11 cellular contexts compared by ENCODE assay signal in the genomic region with DNA sequence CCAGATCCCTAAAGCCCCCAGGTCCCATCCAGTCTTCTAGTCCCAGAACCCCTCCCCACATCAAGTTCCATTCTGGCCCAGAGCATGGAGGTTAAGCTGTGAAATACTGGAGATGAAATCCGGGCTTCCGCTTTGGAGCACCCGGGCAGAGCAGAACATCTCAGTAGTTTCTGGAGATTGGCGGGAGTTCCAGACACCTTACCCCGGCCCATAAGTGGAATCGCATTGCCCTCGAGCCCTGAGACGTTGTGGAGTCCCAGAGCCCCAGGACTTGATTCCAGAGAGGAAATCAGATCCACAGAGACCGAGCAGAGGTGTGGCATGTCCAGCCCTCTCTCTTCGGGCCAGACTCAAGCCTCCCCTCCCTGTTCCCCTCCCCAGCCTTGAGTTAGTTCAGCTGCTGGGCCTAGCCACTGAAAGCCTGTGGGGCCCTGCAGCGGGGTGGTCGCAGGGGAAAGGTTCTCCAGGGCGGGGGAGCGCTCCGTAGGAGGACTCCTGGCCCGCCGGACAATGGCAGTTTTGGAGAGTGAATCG. TPM values are rescaled to one million over a fixed set of nuclear protein-coding genes. Genes with fewer than 3 reads are reported as not detected.
DNase-seq lines count a peak whose midpoint lies in the region; ATAC-seq lines count a peak whose summit lies in the region.
"Had no signal": no experiment of that assay in that cellular context is flagged by ENCODE, and none has a peak within 500 bp of the region (broad histone marks: within the 10 kb centered on the region; RNA-seq: fewer than 3 reads in every experiment).

No MANE protein-coding gene starts in this region.

- no peak for ATAC-seq in natural killer cell treated with Interleukin-12 subunit alpha and Interleukin-12 subunit beta and Interleukin-15 and Interleukin-18, amount 100 ng/mL, for 72 hours

- DNase-seq in DMS79 (lab: John Stamatoyannopoulos, UW) (peak; percentile 79), H7 (peak; percentile 76), EL (no peak), ureter (ENCODE audit: low spot score) (no peak), hippocampal formation (lab: John Stamatoyannopoulos, UW) (no peak)
- DNase-seq in activated T-helper 1 cell treated with anti-CD3 and anti-CD28 coated beads, Interleukin-12 subunit alpha, Interleukin-12 subunit beta, Interleukin-2, Interleukin-4 antibody, amounts not matched to agents 30 ng/mL and 10 ng/mL and 1 ng/mL, durations not matched to agents 14 hours and 24 hours and 36 hours (ENCODE audit: low spot score), result no peak
- DNase-seq in natural killer cell treated with Interleukin-12 subunit alpha and Interleukin-12 subunit beta and Interleukin-15 and Interleukin-18, amount 100 ng/mL, for 72 hours (ENCODE audit: low spot score), result no peak
- DNase-seq: activated CD4-positive, CD25-positive, alpha-beta regulatory T cell treated with anti-CD3 and anti-CD28 coated beads, Interleukin-2, amount 50 U/mL, for 72 hours; central memory CD4-positive, alpha-beta T cell; left cardiac atrium; NCI-H2171 had no signal

- H3K4me1 Mint-ChIP-seq in activated T-helper 1 cell treated with anti-CD3 and anti-CD28 coated beads, Interleukin-12 subunit alpha, Interleukin-12 subunit beta, Interleukin-2, Interleukin-4 antibody, amounts not matched to agents 30 ng/mL and 10 ng/mL and 1 ng/mL, durations not matched to agents 14 hours and 24 hours and 36 hours (ENCODE audit: low read depth), result peaks cover 25% of the 10 kb centered on the region
- H3K4me1 Mint-ChIP-seq in natural killer cell treated with Interleukin-12 subunit alpha and Interleukin-12 subunit beta and Interleukin-15 and Interleukin-18, amount 100 ng/mL, for 72 hours (ENCODE audit: low read depth in 2 of 2), result peaks cover 16 to 17% of the 10 kb centered on the region in 2 donors

- peaks cover 7% of the 10 kb centered on the region for H3K36me3 Mint-ChIP-seq in activated T-helper 1 cell treated with anti-CD3 and anti-CD28 coated beads, Interleukin-12 subunit alpha, Interleukin-12 subunit beta, Interleukin-2, Interleukin-4 antibody, amounts not matched to agents 30 ng/mL and 10 ng/mL and 1 ng/mL, durations not matched to agents 14 hours and 24 hours and 36 hours (ENCODE audit: low read depth)
- H3K36me3 Mint-ChIP-seq in natural killer cell treated with Interleukin-12 subunit alpha and Interleukin-12 subunit beta and Interleukin-15 and Interleukin-18, amount 100 ng/mL, for 72 hours, result peaks cover 14% of the 10 kb centered on the region

- peak overlapping the region; percentile 42 for H3K4me3 ChIP-seq in H7 (ENCODE audit: insufficient read depth, low read depth, low read length)

- peak overlapping the region; percentile 40 for H3K27ac Mint-ChIP-seq in activated T-helper 1 cell treated with anti-CD3 and anti-CD28 coated beads, Interleukin-12 subunit alpha, Interleukin-12 subunit beta, Interleukin-2, Interleukin-4 antibody, amounts not matched to agents 30 ng/mL and 10 ng/mL and 1 ng/mL, durations not matched to agents 14 hours and 24 hours and 36 hours
- H3K27ac Mint-ChIP-seq in natural killer cell treated with Interleukin-12 subunit alpha and Interleukin-12 subunit beta and Interleukin-15 and Interleukin-18, amount 100 ng/mL, for 72 hours, result no peak overlapping the region

- intact Hi-C loops in activated T-helper 1 cell treated with anti-CD3 and anti-CD28 coated beads, Interleukin-12 subunit alpha, Interleukin-12 subunit beta, Interleukin-2, Interleukin-4 antibody, amounts not matched to agents 30 ng/mL and 10 ng/mL and 1 ng/mL, durations not matched to agents 14 hours and 24 hours and 36 hours (cut with micrococcal nuclease), result loop anchor here (5.0 kb wide), 2 partner anchors 272 to 432 kb away; partner anchors contain the start of gene ZBTB5

- peak overlapping the region; percentile 37 for H3K4me3 Mint-ChIP-seq in activated T-helper 1 cell treated with anti-CD3 and anti-CD28 coated beads, Interleukin-12 subunit alpha, Interleukin-12 subunit beta, Interleukin-2, Interleukin-4 antibody, amounts not matched to agents 30 ng/mL and 10 ng/mL and 1 ng/mL, durations not matched to agents 14 hours and 24 hours and 36 hours
- H3K4me3 Mint-ChIP-seq in natural killer cell treated with Interleukin-12 subunit alpha and Interleukin-12 subunit beta and Interleukin-15 and Interleukin-18, amount 100 ng/mL, for 72 hours, result peak overlapping the region; percentile 86

- peaks cover 84% of the 10 kb centered on the region for H3K27me3 Mint-ChIP-seq in activated T-helper 1 cell treated with anti-CD3 and anti-CD28 coated beads, Interleukin-12 subunit alpha, Interleukin-12 subunit beta, Interleukin-2, Interleukin-4 antibody, amounts not matched to agents 30 ng/mL and 10 ng/mL and 1 ng/mL, durations not matched to agents 14 hours and 24 hours and 36 hours (ENCODE audit: insufficient read depth)
- peaks cover 55 to 77% of the 10 kb centered on the region in 2 donors for H3K27me3 Mint-ChIP-seq in natural killer cell treated with Interleukin-12 subunit alpha and Interleukin-12 subunit beta and Interleukin-15 and Interleukin-18, amount 100 ng/mL, for 72 hours

- peaks cover 98% of the 10 kb centered on the region for H3K27me3 ChIP-seq in H7 (ENCODE audit: control insufficient read depth, insufficient read depth, low read length)

- H3K9me3 Mint-ChIP-seq in activated T-helper 1 cell treated with anti-CD3 and anti-CD28 coated beads, Interleukin-12 subunit alpha, Interleukin-12 subunit beta, Interleukin-2, Interleukin-4 antibody, amounts not matched to agents 30 ng/mL and 10 ng/mL and 1 ng/mL, durations not matched to agents 14 hours and 24 hours and 36 hours, result no peaks in the 10 kb centered on the region
- H3K9me3 Mint-ChIP-seq in natural killer cell treated with Interleukin-12 subunit alpha and Interleukin-12 subunit beta and Interleukin-15 and Interleukin-18, amount 100 ng/mL, for 72 hours, result peaks cover 4% of the 10 kb centered on the region

- no peaks in the 10 kb centered on the region for H3K36me3 ChIP-seq in H7 (replicated peaks; ENCODE audit: control insufficient read depth, insufficient read depth, low read length)

RNA-seq across cellular contexts. Expression of gene PAX5, which starts 0.9 kb away (rescaled TPM):
- 1.7 and 4.7 TPM in 2 replicates for total RNA-seq in H7 (2014; rRNA removed; shearing (Covaris generic))
- 0.32 and 0.39 TPM in 2 replicates for total RNA-seq in activated T-helper 1 cell treated with anti-CD3 and anti-CD28 coated beads, Interleukin-12 subunit alpha, Interleukin-12 subunit beta, Interleukin-2, Interleukin-4 antibody, amounts not matched to agents 30 ng/mL and 10 ng/mL and 1 ng/mL, durations not matched to agents 14 hours and 24 hours and 36 hours
- 1 to 10 TPM in 1 of 2 donors, under 1 TPM in 1; 0.29 to 2.1 TPM for total RNA-seq in natural killer cell treated with Interleukin-12 subunit alpha and Interleukin-12 subunit beta and Interleukin-15 and Interleukin-18, amount 100 ng/mL, for 72 hours
- not detected for total RNA-seq in ureter

Comparison
In these comparisons a context has a peak if more than half of its experiments do, and no peak if none do; other contexts are left out.
1. DNase-seq: peak in DMS79 (single experiment) and H7 (single experiment); none in activated T-helper 1 cell treated with anti-CD3 and anti-CD28 coated beads, Interleukin-12 subunit alpha, Interleukin-12 subunit beta, Interleukin-2, Interleukin-4 antibody, amounts not matched to agents 30 ng/mL and 10 ng/mL and 1 ng/mL, durations not matched to agents 14 hours and 24 hours and 36 hours (single experiment), natural killer cell treated with Interleukin-12 subunit alpha and Interleukin-12 subunit beta and Interleukin-15 and Interleukin-18, amount 100 ng/mL, for 72 hours (single experiment), EL (single experiment), ureter (single experiment) and hippocampal formation (0 of 2).